10 cellular contexts compared by ENCODE assay signal in genomic region chr5:72178910-72179815, GRCh38.
DNase-seq lines count a peak whose midpoint lies in the region; ATAC-seq lines count a peak whose summit lies in the region.
"Had no signal": no experiment of that assay in that cellular context is flagged by ENCODE, and none has a peak within 500 bp of the region (broad histone marks: within the 10 kb centered on the region; RNA-seq: fewer than 3 reads in every experiment).

No MANE protein-coding gene starts in this region.

- ATAC-seq in HG03280 (IDR thresholded peaks at IDR 0.05; ENCODE audit: unreplicated experiment) (no peak), HG03135 (IDR thresholded peaks at IDR 0.05; ENCODE audit: unreplicated experiment) (no peak)

- H3K36me3 ChIP-seq in stomach smooth muscle (ENCODE audit: control insufficient read depth in 2 of 2, insufficient read depth in 2 of 2, low read length in 2 of 2): peaks cover 0 to 7% of the 10 kb centered on the region in 2 donors

- no peaks in the 10 kb centered on the region for H3K27me3 ChIP-seq in stomach smooth muscle (ENCODE audit: control insufficient read depth in 1 of 2, insufficient read depth in 2 of 2, low read length in 2 of 2)

- H3K4me3 ChIP-seq in stomach smooth muscle (ENCODE audit: low read length in 2 of 2): peak overlapping the region; percentile 61 to 68

- H3K9ac ChIP-seq in stomach smooth muscle (ENCODE audit: low read length in 2 of 2): peak overlapping the region; percentile 36 to 42

- no peaks in the 10 kb centered on the region for H3K9me3 ChIP-seq in stomach smooth muscle (ENCODE audit: control insufficient read depth in 2 of 2, low read length in 2 of 2)

- peaks cover 23% of the 10 kb centered on the region for H3K4me1 ChIP-seq in stomach smooth muscle (ENCODE audit: control insufficient read depth, insufficient read depth, low read length)

- H3K27ac ChIP-seq in stomach smooth muscle (ENCODE audit: low read length): peak overlapping the region; percentile 78

- DNase-seq in HPDE6-E6E7 (ENCODE audit: extremely low spot score) (peak; percentile 49), brain pericyte (ENCODE audit: low read depth, low spot score) (peak; percentile 38), iPS-NIHi11 (ENCODE audit: low spot score) (peak; percentile 42), NCI-H1436 (lab: John Stamatoyannopoulos, UW) (no peak), NCI-H187 treated with DMSO at 0.1 percent for 48 hours (lab: John Stamatoyannopoulos, UW) (no peak)
- DNase-seq: activated naive CD4-positive, alpha-beta T cell treated with anti-CD3 and anti-CD28 coated beads, Interleukin-2, amount 50 U/mL, for 16 hours; NCI-H2107 had no signal

Comparison
In these comparisons a context has a peak if more than half of its experiments do, and no peak if none do; other contexts are left out.
1. DNase-seq: peak in HPDE6-E6E7 (single experiment), brain pericyte (single experiment) and iPS-NIHi11 (single experiment); none in NCI-H1436 (single experiment) and NCI-H187 treated with DMSO at 0.1 percent for 48 hours (single experiment).